ENCODE assay signal across 16 cellular contexts in the genomic region with DNA sequence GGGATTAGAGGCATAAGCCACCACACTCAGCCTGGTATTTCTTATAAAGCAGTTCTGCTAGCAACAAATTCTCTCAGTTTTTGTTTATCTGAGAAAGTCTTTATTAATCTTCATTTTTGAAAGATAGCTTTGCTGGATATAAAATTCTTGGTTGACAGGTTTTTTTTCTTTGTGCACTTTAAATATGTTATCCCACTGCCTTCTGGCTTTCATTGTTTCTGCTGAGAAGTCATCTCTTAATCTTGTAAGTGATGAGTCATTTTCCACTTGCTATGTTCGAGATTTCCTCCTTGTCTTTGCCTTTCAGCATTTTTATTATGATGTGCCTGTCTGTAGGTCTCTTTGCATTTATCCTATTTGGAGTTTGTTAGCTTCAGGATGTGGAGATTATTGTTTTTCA.
"Had no signal": no experiment of that assay in that cellular context is flagged by ENCODE, and none has a peak within 500 bp of the region (broad histone marks: within the 10 kb centered on the region; RNA-seq: fewer than 3 reads in every experiment).

No MANE protein-coding gene starts in this region.

- H3K36me3 ChIP-seq: adrenal gland, spleen, thyroid gland had no signal

- H3K4me1 ChIP-seq: adrenal gland, spleen, thyroid gland had no signal

- H3K27me3 ChIP-seq: adrenal gland, spleen, thyroid gland had no signal

- H3K4me3 ChIP-seq: adrenal gland, spleen, thyroid gland had no signal

- H3K4me3 Mint-ChIP-seq: activated CD4-positive, alpha-beta T cell treated with anti-CD3 and anti-CD28 coated beads for 36 hours; activated naive CD4-positive, alpha-beta T cell treated with anti-CD3 and anti-CD28 coated beads, Interleukin-2, amount 50 U/mL, for 24 hours; dendritic cell treated with granulocyte-macrophage colony-stimulating factor and Interleukin-4, amounts not matched to agents 40 ng/mL and 50 ng/mL, for 4 days; stimulated activated naive B cell treated with anti-CD40 and anti-IgM and Interleukin-4, amounts not matched to agents 10 μg/mL and 1 μg/mL and 100 μg/mL, for 72 hours had no signal

- H3K4me1 Mint-ChIP-seq: activated CD4-positive, alpha-beta T cell treated with anti-CD3 and anti-CD28 coated beads for 36 hours; activated naive CD4-positive, alpha-beta T cell treated with anti-CD3 and anti-CD28 coated beads, Interleukin-2, amount 50 U/mL, for 24 hours; stimulated activated naive B cell treated with anti-CD40 and anti-IgM and Interleukin-4, amounts not matched to agents 10 μg/mL and 1 μg/mL and 100 μg/mL, for 72 hours had no signal

- H3K27me3 Mint-ChIP-seq: activated CD4-positive, alpha-beta T cell treated with anti-CD3 and anti-CD28 coated beads for 36 hours had no signal

- H3K27ac ChIP-seq: adrenal gland, spleen, thyroid gland had no signal

- ATAC-seq: activated CD4-positive, alpha-beta T cell treated with anti-CD3 and anti-CD28 coated beads for 36 hours; left lobe of liver; stimulated activated naive B cell treated with anti-CD40 and anti-IgM and Interleukin-4, amounts not matched to agents 10 μg/mL and 1 μg/mL and 100 μg/mL, for 72 hours had no signal

- DNase-seq: activated CD4-positive, alpha-beta T cell treated with anti-CD3 and anti-CD28 coated beads for 36 hours; activated CD4-positive, alpha-beta T cell treated with anti-CD3 and anti-CD28 coated beads, Interleukin-2, amount 50 U/mL, for 48 hours; activated gamma-delta T cell; adrenal gland; effector CD8-positive, alpha-beta T cell; foreskin fibroblast; midbrain; occipital lobe; posterior cingulate gyrus; spleen; stimulated activated CD4-positive, alpha-beta T cell treated with anti-CD3 and anti-CD28 coated beads, Interleukin-4, amount 100 ng/mL, for 4 hours; stimulated activated naive B cell treated with anti-CD40 and anti-IgM and Interleukin-4, amounts not matched to agents 10 μg/mL and 1 μg/mL and 100 μg/mL, for 72 hours; thyroid gland had no signal

- H3K27ac Mint-ChIP-seq: activated CD4-positive, alpha-beta T cell treated with anti-CD3 and anti-CD28 coated beads for 36 hours; activated naive CD4-positive, alpha-beta T cell treated with anti-CD3 and anti-CD28 coated beads, Interleukin-2, amount 50 U/mL, for 24 hours; dendritic cell treated with granulocyte-macrophage colony-stimulating factor and Interleukin-4, amounts not matched to agents 40 ng/mL and 50 ng/mL, for 4 days; stimulated activated naive B cell treated with anti-CD40 and anti-IgM and Interleukin-4, amounts not matched to agents 10 μg/mL and 1 μg/mL and 100 μg/mL, for 72 hours had no signal

- H3K9me3 ChIP-seq: thyroid gland had no signal
